In the genomic region with DNA sequence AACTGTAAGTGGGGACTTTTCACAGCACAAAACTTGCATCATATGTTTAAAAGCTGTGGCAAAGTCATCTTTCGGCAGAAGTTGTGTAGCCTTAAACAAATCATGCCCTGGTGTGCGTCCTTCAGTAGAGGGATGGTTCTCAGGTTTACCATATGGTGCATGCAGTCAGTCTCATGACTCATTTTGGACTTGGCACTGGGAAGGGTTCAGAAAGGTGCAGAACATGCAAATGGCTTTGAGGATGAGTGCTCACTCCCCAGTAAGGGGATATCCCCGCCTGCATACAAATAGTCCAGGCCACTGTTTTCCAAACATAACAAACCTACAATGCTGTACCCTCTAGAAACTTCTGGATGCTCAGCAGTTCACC, we compare ENCODE assay signal across 14 cellular contexts.
DNase-seq lines count a peak whose midpoint lies in the region; ATAC-seq, FAIRE-seq and TF ChIP-seq lines count a peak whose summit lies in the region.
"Had no signal": no experiment of that assay in that cellular context is flagged by ENCODE, and none has a peak within 500 bp of the region (broad histone marks: within the 10 kb centered on the region; RNA-seq: fewer than 3 reads in every experiment).

No MANE protein-coding gene starts in this region.

- H3K27me3 Mint-ChIP-seq in H9 (ENCODE audit: low read depth): peaks cover 2% of the 10 kb centered on the region; the same call in 1 of the 2 replicates

- no peak overlapping the region for H2BK120ac ChIP-seq in H9 (ENCODE audit: low read depth, low read length, poor library complexity, severe bottlenecking)

- H4K20me1 ChIP-seq in keratinocyte (ENCODE audit: control insufficient read depth, extremely low read depth, insufficient read depth, low read length) (no peaks in the 10 kb centered on the region), H9 (ENCODE audit: control insufficient read depth, insufficient read depth, insufficient read length) (no peaks in the 10 kb centered on the region)

- H3K9me3 Mint-ChIP-seq in H9: no peaks in the 10 kb centered on the region; a peak in 3 of 5 replicates
- H3K9me3 Mint-ChIP-seq in stimulated activated effector memory CD8-positive, alpha-beta T cell treated with anti-CD3 and anti-CD28 coated beads, Interleukin-12 subunit alpha, Interleukin-12 subunit beta, amount 100 ng/mL, for 72 hours: no peaks in the 10 kb centered on the region
- H3K9me3 Mint-ChIP-seq: memory B cell had no signal

- H3K27me3 ChIP-seq in keratinocyte (ENCODE audit: control insufficient read depth, extremely low read depth, insufficient read depth, low read length) (no peaks in the 10 kb centered on the region), H9 (ENCODE audit: insufficient read depth, low read length) (no peaks in the 10 kb centered on the region)

- no peaks in the 10 kb centered on the region for H3K4me1 ChIP-seq in keratinocyte (ENCODE audit: control insufficient read depth, extremely low read depth, insufficient read depth, low read length)
- H3K4me1 ChIP-seq in H9 (ENCODE audit: insufficient read depth, low read length): no peaks in the 10 kb centered on the region

- H2AFZ ChIP-seq in keratinocyte (ENCODE audit: control insufficient read depth, low read length): no peak overlapping the region
- no peak overlapping the region for H2AFZ ChIP-seq in H9 (ENCODE audit: low read length)

- ATAC-seq in GM19023 (IDR thresholded peaks at IDR 0.05; ENCODE audit: unreplicated experiment) (peak; percentile 95), GM21737 (IDR thresholded peaks at IDR 0.05; ENCODE audit: unreplicated experiment) (peak; percentile 91), HG03175 (IDR thresholded peaks at IDR 0.05; ENCODE audit: unreplicated experiment) (peak; percentile 89)
- no peak for ATAC-seq in stimulated activated effector memory CD8-positive, alpha-beta T cell treated with anti-CD3 and anti-CD28 coated beads, Interleukin-12 subunit alpha, Interleukin-12 subunit beta, amount 100 ng/mL, for 72 hours

- H3K4me3 ChIP-seq in keratinocyte (ENCODE audit: control insufficient read depth in 2 of 3, extremely low read depth in 1 of 3, insufficient read depth in 2 of 3, low read depth in 1 of 3, low read length in 3 of 3): no peak overlapping the region

- H4K8ac ChIP-seq in H9 (replicated peaks; ENCODE audit: insufficient read length, low read depth, low read length): no peak overlapping the region

- no peaks in the 10 kb centered on the region for H3K36me3 ChIP-seq in keratinocyte (ENCODE audit: control insufficient read depth in 2 of 2, extremely low read depth in 1 of 2, insufficient read depth in 2 of 2, low read length in 2 of 2)

- H3K23ac ChIP-seq in H9 (ENCODE audit: insufficient read length, low read depth, low read length): no peak overlapping the region

- no peak overlapping the region for H3T11ph ChIP-seq in H9 (ENCODE audit: low read length)

- no peak for TF ChIP-seq CTCF in keratinocyte (optimal IDR thresholded peaks at IDR 0.05 in 1 of 3, IDR thresholded peaks at IDR 0.05 in 1 of 3, conservative IDR thresholded peaks at IDR 0.05 in 1 of 3; ENCODE audit: extremely low read depth in 1 of 3, insufficient read depth in 2 of 3, low read length in 3 of 3)
- no peak for TF ChIP-seq CTCF in H9 (conservative IDR thresholded peaks at IDR 0.05)

- H4K91ac ChIP-seq in H9 (ENCODE audit: insufficient read length, low read depth, low read length): no peak overlapping the region

- no peaks in the 10 kb centered on the region for H3K79me1 ChIP-seq in H9 (ENCODE audit: insufficient read depth, low read depth, low read length, poor library complexity, severe bottlenecking)

- H3K4ac ChIP-seq in H9 (ENCODE audit: low read depth, low read length): no peak overlapping the region

- H3K18ac ChIP-seq in H9 (ENCODE audit: insufficient read length, low read depth, low read length): no peak overlapping the region

- H2BK12ac ChIP-seq in H9 (ENCODE audit: insufficient read length, low read depth, low read length): no peak overlapping the region

- DNase-seq in keratinocyte (ENCODE audit: low read depth, low spot score) (peak; percentile 2), T-helper 9 cell (no peak), H9 (no peak), cerebellar cortex (ENCODE audit: low spot score) (no peak)
- DNase-seq in stimulated activated effector memory CD8-positive, alpha-beta T cell treated with anti-CD3 and anti-CD28 coated beads, Interleukin-12 subunit alpha, Interleukin-12 subunit beta, amount 100 ng/mL, for 72 hours (ENCODE audit: low spot score in 2 of 2): no peak
- DNase-seq: activated naive CD4-positive, alpha-beta T cell treated with Interleukin-2 at 50 U/mL for 16 hours; HCEC 1CT; MV-4-11 had no signal

- peaks cover 7 to 13% of the 10 kb centered on the region in 2 experiments for H3K4me1 Mint-ChIP-seq in H9
- H3K4me1 Mint-ChIP-seq in stimulated activated effector memory CD8-positive, alpha-beta T cell treated with anti-CD3 and anti-CD28 coated beads, Interleukin-12 subunit alpha, Interleukin-12 subunit beta, amount 100 ng/mL, for 72 hours: no peaks in the 10 kb centered on the region
- H3K4me1 Mint-ChIP-seq: memory B cell had no signal

- no peak overlapping the region for H3K14ac ChIP-seq in H9 (ENCODE audit: insufficient read depth, low read length)

- no peak overlapping the region for H3K56ac ChIP-seq in H9 (ENCODE audit: insufficient read length, low read depth, low read length)

- H3K27ac ChIP-seq in keratinocyte (ENCODE audit: control insufficient read depth, insufficient read depth, low read length) (no peak overlapping the region), H9 (ENCODE audit: insufficient read length, low read depth, low read length) (no peak overlapping the region)
- H3K27ac ChIP-seq: VCaP had no signal

- dilution Hi-C loops in keratinocyte (cut with MboI; ENCODE audit: extremely low pct_ligation_motif_present, low sequenced_read_pairs): no loop called here

- no peak overlapping the region for H3K9ac ChIP-seq in keratinocyte (ENCODE audit: control insufficient read depth, extremely low read depth, insufficient read depth, low read length)
- H3K9ac ChIP-seq in H9 (ENCODE audit: extremely low read depth, insufficient read length, low read length): no peak overlapping the region

- no peak for FAIRE-seq in keratinocyte (lab: Jason Lieb, UNC)
- FAIRE-seq: RCC 7860 had no signal

- whole genome bisulfite sequencing in H9 (ENCODE audit: extremely low coverage, insufficient read length, low lambda C conversion rate): no CpG with 5 or more reads among the region's 3 CpGs

- H3K4me3 Mint-ChIP-seq in H9: no peak overlapping the region
- H3K4me3 Mint-ChIP-seq in stimulated activated effector memory CD8-positive, alpha-beta T cell treated with anti-CD3 and anti-CD28 coated beads, Interleukin-12 subunit alpha, Interleukin-12 subunit beta, amount 100 ng/mL, for 72 hours: no peak overlapping the region
- H3K4me3 Mint-ChIP-seq: memory B cell had no signal

- no peak overlapping the region for H3K4me2 ChIP-seq in keratinocyte (ENCODE audit: control insufficient read depth, extremely low read depth, insufficient read depth, low read depth, low read length)
- no peak overlapping the region for H3K4me2 ChIP-seq in H9 (ENCODE audit: insufficient read depth, insufficient read length, low read length)

- no peaks in the 10 kb centered on the region for H3K9me3 ChIP-seq in keratinocyte (ENCODE audit: control insufficient read depth, low read depth, low read length)
- H3K9me3 ChIP-seq in H9 (ENCODE audit: control insufficient read depth, low read depth, low read length): no peaks in the 10 kb centered on the region

- H2AK5ac ChIP-seq in H9 (ENCODE audit: insufficient read length, low read length): no peak overlapping the region

- no peak overlapping the region for H2BK15ac ChIP-seq in H9 (ENCODE audit: low read depth, low read length)

- no peaks in the 10 kb centered on the region for H3K23me2 ChIP-seq in H9 (ENCODE audit: insufficient read length, low read depth, low read length, poor library complexity, severe bottlenecking)

- no peaks in the 10 kb centered on the region for H3K9me1 ChIP-seq in keratinocyte (ENCODE audit: control insufficient read depth, extremely low read depth, insufficient read depth, low read length)

- H2BK5ac ChIP-seq in H9 (ENCODE audit: insufficient read length, low read length): no peak overlapping the region

- H3K79me2 ChIP-seq in keratinocyte (ENCODE audit: control insufficient read depth, insufficient read depth, low read length) (no peaks in the 10 kb centered on the region), H9 (ENCODE audit: insufficient read depth, low read length) (no peaks in the 10 kb centered on the region)

- no peaks in the 10 kb centered on the region; a peak in 1 of 7 replicates for H3K36me3 Mint-ChIP-seq in H9 (ENCODE audit: insufficient read depth in 1 of 3, low read depth in 3 of 3)
- no peaks in the 10 kb centered on the region for H3K36me3 Mint-ChIP-seq in stimulated activated effector memory CD8-positive, alpha-beta T cell treated with anti-CD3 and anti-CD28 coated beads, Interleukin-12 subunit alpha, Interleukin-12 subunit beta, amount 100 ng/mL, for 72 hours
- H3K36me3 Mint-ChIP-seq: memory B cell had no signal

- H3K27ac Mint-ChIP-seq in H9: no peak overlapping the region
- no peak overlapping the region for H3K27ac Mint-ChIP-seq in stimulated activated effector memory CD8-positive, alpha-beta T cell treated with anti-CD3 and anti-CD28 coated beads, Interleukin-12 subunit alpha, Interleukin-12 subunit beta, amount 100 ng/mL, for 72 hours
- H3K27ac Mint-ChIP-seq: memory B cell had no signal

- no peak overlapping the region for H4K5ac ChIP-seq in H9 (ENCODE audit: insufficient read length, low read depth, low read length)

- H2BK20ac ChIP-seq in H9 (ENCODE audit: low read depth, low read length, poor library complexity, severe bottlenecking): no peak overlapping the region
